ENCODE assay signal across 8 cellular contexts in genomic region chrX:11758400-11759171, GRCh38. TPM values are rescaled to one million over a fixed set of nuclear protein-coding genes. Genes with fewer than 3 reads are reported as not detected.
DNase-seq lines count a peak whose midpoint lies in the region; ATAC-seq, FAIRE-seq and TF ChIP-seq lines count a peak whose summit lies in the region.

No MANE protein-coding gene starts in this region.

- H3K4me3 ChIP-seq in HepG2 (replicated peaks in 1 of 3; ENCODE audit: insufficient read depth in 1 of 3, low read depth in 2 of 3, low read length in 3 of 3), result peak overlapping the region; percentile 81 to 85 (median 85)

- H3K9me3 ChIP-seq in HepG2 (ENCODE audit: low read length), result no peaks in the 10 kb centered on the region

- H2AFZ ChIP-seq in HepG2 (ENCODE audit: low read length), result no peak overlapping the region

- TF ChIP-seq RAD21 in HepG2 (CRISPR knock-in tag; IDR thresholded peaks at IDR 0.05), result no peak

- in situ Hi-C loops in HepG2 (cut with HindIII; ENCODE audit: extremely low pct_ligation_motif_present, low pct_unique_long_range_greater_than_20kb), result loop anchor here (25.0 kb wide), 1 partner anchor 621 kb away; no protein-coding TSS in a partner anchor

- peak; percentile 65 for TF ChIP-seq CTCF in HepG2 (CRISPR knock-in tag; IDR thresholded peaks at IDR 0.05)

- ATAC-seq in GM18909 (IDR thresholded peaks at IDR 0.05; ENCODE audit: poor library complexity, unreplicated experiment) (peak; percentile 40), HG03175 (IDR thresholded peaks at IDR 0.05; ENCODE audit: unreplicated experiment) (peak; percentile 47), HepG2 (peak; percentile 76)

- DNase-seq in AG08396 (ENCODE audit: low spot score) (peak; percentile 87), NCI-H524 (lab: John Stamatoyannopoulos, UW) (peak; percentile 54 to 86), dedifferentiated amniotic fluid mesenchymal stem cell (ENCODE audit: extremely low spot score) (peak; percentile 64), HepG2 (ENCODE audit: low spot score) (peak; percentile 60)
- DNase-seq in activated CD4-positive, alpha-beta T cell treated with anti-CD3 and anti-CD28 coated beads, Interleukin-2, amount 50 U/mL, for 1 hour, result peak; percentile 86
- peak; percentile 82 for DNase-seq in stimulated activated CD4-positive, alpha-beta T cell treated with anti-CD3 and anti-CD28 coated beads, Interleukin-2, amount 100 ng/mL, for 4 hours (ENCODE audit: low read depth)

- BruUV-seq in HepG2 (replicated peaks; lab: Mats Ljungman, UMichigan), result no TSS peak

- POLR2A ChIA-PET in HepG2 (lab: Yijun Ruan, JAX), result no interaction called here

- no peak for TF ChIP-seq POLR2A in HepG2 (IDR thresholded peaks at IDR 0.05; ENCODE audit: insufficient read depth in 1 of 2, low read depth in 2 of 2, low read length in 2 of 2)

- H3K4me2 ChIP-seq in HepG2 (ENCODE audit: low read depth, low read length), result peak overlapping the region; percentile 88

- no CpG with 5 or more reads among the region's 66 CpGs for WGBS in HepG2 (ENCODE audit: low lambda C conversion rate)

- no peak for TF ChIP-seq EP300 in HepG2 (IDR thresholded peaks at IDR 0.05; ENCODE audit: low read depth in 2 of 2, low read length in 2 of 2)
- no peak for TF ChIP-seq EP300 in HepG2 (CRISPR knock-in tag; IDR thresholded peaks at IDR 0.05; ENCODE audit: borderline replicate concordance)

- H3K9ac ChIP-seq in HepG2 (ENCODE audit: insufficient read depth, low read depth, low read length), result peak overlapping the region; percentile 78

- peaks cover 0 to 7% of the 10 kb centered on the region in 2 experiments; a peak in 2 of 5 replicates for H3K36me3 ChIP-seq in HepG2 (replicated peaks in 1 of 2; ENCODE audit: control insufficient read depth in 1 of 2, insufficient read depth in 2 of 2, low read length in 2 of 2)

- no peaks in the 10 kb centered on the region for H4K20me1 ChIP-seq in HepG2 (ENCODE audit: insufficient read depth, low read length)

- H3K27me3 ChIP-seq in HepG2 (ENCODE audit: control insufficient read depth in 1 of 2, insufficient read depth in 2 of 2, low read length in 2 of 2), result peaks cover 2 to 13% of the 10 kb centered on the region in 2 experiments; a peak in 3 of 5 replicates

- peak overlapping the region; percentile 68 for H3K27ac ChIP-seq in HepG2 (ENCODE audit: extremely low read length, insufficient read depth, low read length)

- no peaks in the 10 kb centered on the region for H3K79me2 ChIP-seq in HepG2 (ENCODE audit: insufficient read depth, low read length)

- no peak for FAIRE-seq in HepG2 (lab: Jason Lieb, UNC)

- CTCF ChIA-PET in HepG2 (lab: Yijun Ruan, JAX; ENCODE audit: low intra/inter-chr PET ratio, low total read pairs), result no interaction called here

- H3K4me1 ChIP-seq in HepG2 (ENCODE audit: insufficient read depth, low read length), result peaks cover 29% of the 10 kb centered on the region

- intact Hi-C loops in HepG2 (cut with micrococcal nuclease; ENCODE audit: unreplicated experiment), result no loop called here

TF ChIP-seq in HepG2, 621 proteins besides CTCF, POLR2A, EP300 and RAD21 (continues in another document):
- TF ChIP-seq CENPT (CRISPR knock-in tag; IDR thresholded peaks at IDR 0.05; ENCODE audit: low read depth) (no peak), ZNF558 (CRISPR knock-in tag; IDR thresholded peaks at IDR 0.05; ENCODE audit: borderline replicate concordance) (0 out of 2 replicates have a peak, but pooled peaks have one; percentile 20), RFX1 (IDR thresholded peaks at IDR 0.05) (peak; percentile 55), RBFOX2 (IDR thresholded peaks at IDR 0.05; ENCODE audit: low read depth, low read length) (peak; percentile 39; the same call in 1 of the 2 replicates), ZNF546 (CRISPR knock-in tag; conservative IDR thresholded peaks at IDR 0.05) (no peak), PREB (CRISPR knock-in tag; IDR thresholded peaks at IDR 0.05) (no peak), MAFK (conservative IDR thresholded peaks at IDR 0.05 in 1 of 2, IDR thresholded peaks at IDR 0.05 in 1 of 2; ENCODE audit: low read length in 2 of 2) (no peak), ZBTB46 (CRISPR knock-in tag; IDR thresholded peaks at IDR 0.05; ENCODE audit: borderline replicate concordance) (no peak), SNAPC5 (CRISPR knock-in tag; IDR thresholded peaks at IDR 0.05; ENCODE audit: borderline replicate concordance) (no peak)
- TF ChIP-seq, protein P1, sequence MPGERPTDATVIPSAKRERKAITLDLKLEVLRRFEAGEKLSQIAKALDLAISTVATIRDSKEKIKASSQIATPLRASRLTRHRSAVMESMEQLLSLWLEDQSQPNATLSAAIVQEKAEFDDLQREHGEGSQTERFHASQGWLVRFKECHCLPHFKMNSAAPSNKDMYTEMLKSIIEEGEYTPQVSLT (CRISPR knock-in tag; IDR thresholded peaks at IDR 0.05; ENCODE audit: borderline replicate concordance, low read depth), result no peak
- TF ChIP-seq, protein P2, sequence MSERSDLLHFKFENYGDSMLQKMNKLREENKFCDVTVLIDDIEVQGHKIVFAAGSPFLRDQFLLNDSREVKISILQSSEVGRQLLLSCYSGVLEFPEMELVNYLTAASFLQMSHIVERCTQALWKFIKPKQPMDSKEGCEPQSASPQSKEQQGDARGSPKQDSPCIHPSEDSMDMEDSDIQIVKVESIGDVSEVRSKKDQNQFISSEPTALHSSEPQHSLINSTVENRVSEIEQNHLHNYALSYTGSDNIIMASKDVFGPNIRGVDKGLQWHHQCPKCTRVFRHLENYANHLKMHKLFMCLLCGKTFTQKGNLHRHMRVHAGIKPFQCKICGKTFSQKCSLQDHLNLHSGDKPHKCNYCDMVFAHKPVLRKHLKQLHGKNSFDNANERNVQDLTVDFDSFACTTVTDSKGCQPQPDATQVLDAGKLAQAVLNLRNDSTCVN (CRISPR knock-in tag; IDR thresholded peaks at IDR 0.05; ENCODE audit: borderline replicate concordance), result no peak

RNA-seq across cellular contexts. Expression of gene MSL3, which starts 0.5 kb away (rescaled TPM):
- 7.6 and 9.8 TPM in 2 replicates for total RNA-seq in HepG2 (2016; rRNA removed; fragmentation: Illumina TruSeq; extraction: Trizol)
- total RNA-seq in HepG2 (2016; cell fraction: cytosol; rRNA removed; fragmentation: Illumina TruSeq; extraction: Trizol; ENCODE audit: low read depth), result 3.9 and 5.2 TPM in 2 replicates
- 7.5 and 9.8 TPM in 2 replicates for total RNA-seq in HepG2 (2016; cell fraction: insoluble cytoplasmic fraction; rRNA removed; fragmentation: Illumina TruSeq; extraction: Trizol)
- 6.6 and 7.4 TPM in 2 replicates for total RNA-seq in HepG2 (2016; cell fraction: membrane; rRNA removed; fragmentation: Illumina TruSeq; extraction: Trizol)
- total RNA-seq in HepG2 (2016; cell fraction: nucleus; rRNA removed; fragmentation: Illumina TruSeq; extraction: Trizol), result 9.3 and 9.9 TPM in 2 replicates
- polyA plus RNA-seq in HepG2 (2011; rRNA removed), result 10.1 and 10.2 TPM in 2 replicates
- 5.1 and 5.4 TPM in 2 replicates for polyA plus RNA-seq in HepG2 (2011; cell fraction: cytosol; rRNA removed)
- 24.6 and 26.6 TPM in 2 replicates for polyA plus RNA-seq in HepG2 (2011; cell fraction: nucleus; rRNA removed)
- 5.7 and 8.3 TPM in 2 replicates for polyA plus RNA-seq in HepG2 (2012)
- polyA plus RNA-seq in HepG2 (2016; cell fraction: cytosol; fragmentation: Illumina TruSeq; extraction: Trizol; ENCODE audit: low read depth), result 2.9 and 3.3 TPM in 2 replicates
- polyA plus RNA-seq in HepG2 (2016; cell fraction: insoluble cytoplasmic fraction; fragmentation: Illumina TruSeq; extraction: Trizol; ENCODE audit: low read depth), result 10.2 and 10.9 TPM in 2 replicates
- 5.2 and 5.8 TPM in 2 replicates for polyA plus RNA-seq in HepG2 (2016; cell fraction: membrane; fragmentation: Illumina TruSeq; extraction: Trizol; ENCODE audit: low read depth)
- polyA plus RNA-seq in HepG2 (2016; cell fraction: nucleus; fragmentation: Illumina TruSeq; extraction: Trizol; ENCODE audit: insufficient read depth, low read depth), result 13.5 and 15.1 TPM in 2 replicates
- 6.1 and 39.9 TPM in 2 replicates for polyA minus RNA-seq in HepG2 (2011; rRNA and poly(A)+ RNA removed; ENCODE audit: low replicate concordance)
- 4.6 and 4.7 TPM in 2 replicates for polyA minus RNA-seq in HepG2 (2011; cell fraction: cytosol; rRNA and poly(A)+ RNA removed)
- polyA minus RNA-seq in HepG2 (2011; cell fraction: nucleus; rRNA and poly(A)+ RNA removed), result 12.5 and 16.4 TPM in 2 replicates

Comparison
In these comparisons a context has a peak if more than half of its experiments do, and no peak if none do; other contexts are left out.
1. Peak in every context shown above with its lines: DNase-seq, ATAC-seq, H3K4me3 ChIP-seq and H3K27ac ChIP-seq.